In genomic region chr13:36914648-36915047, GRCh38 we compare ENCODE assay signal across 1 cellular context.
TF ChIP-seq lines count a peak whose summit lies in the region.

No MANE protein-coding gene starts in this region.

TF ChIP-seq in WTC11, 78 proteins besides CTCF, POLR2A, EP300 and RAD21 (continued from another document):
- TF ChIP-seq IRF2 (CRISPR knock-in tag; IDR thresholded peaks at IDR 0.05; ENCODE audit: borderline replicate concordance, low read depth): no peak
- no peak for TF ChIP-seq ZNF232 (CRISPR knock-in tag; IDR thresholded peaks at IDR 0.05)
- TF ChIP-seq ETV6 (CRISPR knock-in tag; IDR thresholded peaks at IDR 0.05): no peak
- TF ChIP-seq ATF1 (CRISPR knock-in tag; IDR thresholded peaks at IDR 0.05): no peak
- TF ChIP-seq TEAD4 (CRISPR knock-in tag; IDR thresholded peaks at IDR 0.05): no peak
- no peak for TF ChIP-seq ATF6 (CRISPR knock-in tag; IDR thresholded peaks at IDR 0.05)
- TF ChIP-seq ZNF423 (CRISPR knock-in tag; IDR thresholded peaks at IDR 0.05): no peak
- TF ChIP-seq STAT6 (CRISPR knock-in tag; conservative IDR thresholded peaks at IDR 0.05; ENCODE audit: low read depth): no peak
